Comparison of ENCODE assay signal across 8 cellular contexts in genomic region chr7:74253331-74253730, GRCh38. TPM values are rescaled to one million over a fixed set of nuclear protein-coding genes. Genes with fewer than 3 reads are reported as not detected.
DNase-seq lines count a peak whose midpoint lies in the region; ATAC-seq and TF ChIP-seq lines count a peak whose summit lies in the region.

No MANE protein-coding gene starts in this region.

- no peaks in the 10 kb centered on the region for H3K9me3 Mint-ChIP-seq in Caco-2 (ENCODE audit: unreplicated experiment)

- intact Hi-C loops in Caco-2 (cut with micrococcal nuclease; ENCODE audit: unreplicated experiment): no loop called here

- no peaks in the 10 kb centered on the region for H4K20me1 ChIP-seq in OCI-LY1 (ENCODE audit: insufficient read depth, low read length)

- no peaks in the 10 kb centered on the region for H3K9me2 ChIP-seq in OCI-LY1 (ENCODE audit: low read depth, low read length)

- H3K9me3 ChIP-seq in Caco-2: no peaks in the 10 kb centered on the region
- H3K9me3 ChIP-seq in OCI-LY1 (ENCODE audit: low read length): no peaks in the 10 kb centered on the region
- no peaks in the 10 kb centered on the region for H3K9me3 ChIP-seq in ectodermal cell (ENCODE audit: control insufficient read depth, low read length)
- no peaks in the 10 kb centered on the region for H3K9me3 ChIP-seq in neuron (ENCODE audit: low read length)

- H3K4me1 ChIP-seq in Caco-2 (peaks cover 13% of the 10 kb centered on the region; the same call in 1 of the 2 replicates), OCI-LY1 (ENCODE audit: insufficient read depth, low read length, severe bottlenecking) (peaks cover 29% of the 10 kb centered on the region), ectodermal cell (ENCODE audit: control insufficient read depth, insufficient read depth, low read length) (no peaks in the 10 kb centered on the region), neuron (ENCODE audit: insufficient read depth, low read length) (peaks cover 14% of the 10 kb centered on the region)

- peak overlapping the region; percentile 91 for H3K9ac ChIP-seq in OCI-LY1 (ENCODE audit: low read length)

- no peaks in the 10 kb centered on the region for H3F3A ChIP-seq in OCI-LY1 (ENCODE audit: insufficient read depth, low read length)

- H2AFZ ChIP-seq in OCI-LY1 (ENCODE audit: low read length) (no peak overlapping the region), neuron (ENCODE audit: low read depth, low read length) (no peak overlapping the region)

- POLR2A ChIA-PET in Caco-2 (lab: Charles Lee): no interaction called here

- 82 to 87% methylated on average over 7 of the region's 7 CpGs for WGBS in ectodermal cell, 2 experiments

- peaks cover 14% of the 10 kb centered on the region for H3K79me2 ChIP-seq in OCI-LY1 (ENCODE audit: insufficient read depth, low read length)

- peaks cover 7% of the 10 kb centered on the region for H3K4me1 Mint-ChIP-seq in Caco-2 (ENCODE audit: low read depth, unreplicated experiment)

- H3K36me3 Mint-ChIP-seq in Caco-2 (ENCODE audit: insufficient read depth, unreplicated experiment): peaks cover 53% of the 10 kb centered on the region

- CTCF ChIA-PET in Caco-2 (lab: Charles Lee): interaction anchor here (0.7 kb wide), 1 partner anchor 82 kb away, joined by 3 read pairs; no protein-coding TSS in a partner anchor

- peak overlapping the region; percentile 47 for H3K27ac ChIP-seq in OCI-LY1 (ENCODE audit: low read depth, low read length, poor library complexity, severe bottlenecking)
- H3K27ac ChIP-seq in ectodermal cell (ENCODE audit: insufficient read depth, low read depth, low read length, poor library complexity, severe bottlenecking): no peak overlapping the region

- TF ChIP-seq CTCF in Caco-2 (IDR thresholded peaks at IDR 0.05; ENCODE audit: insufficient read depth in 1 of 2, low read depth in 1 of 2, low read length in 1 of 2, severe bottlenecking in 1 of 2, unreplicated experiment in 1 of 2) (no peak), OCI-LY1 (IDR thresholded peaks at IDR 0.05; ENCODE audit: low read length) (no peak)

- H3K27me3 ChIP-seq in Caco-2 (replicated peaks; ENCODE audit: control insufficient read depth, insufficient read depth, low read length) (no peaks in the 10 kb centered on the region), OCI-LY1 (ENCODE audit: insufficient read depth, low read length) (no peaks in the 10 kb centered on the region), ectodermal cell (ENCODE audit: control insufficient read depth, insufficient read depth, low read length, poor library complexity, severe bottlenecking) (no peaks in the 10 kb centered on the region), neuron (ENCODE audit: insufficient read depth, low read length) (no peaks in the 10 kb centered on the region)

- peak overlapping the region; percentile 97 for H3K27ac Mint-ChIP-seq in Caco-2 (ENCODE audit: unreplicated experiment)

- DNase-seq in Caco-2: no peak
- no peak for DNase-seq in EL
- DNase-seq in glomerular visceral epithelial cell (ENCODE audit: extremely low spot score): no peak
- no peak for DNase-seq in pons (ENCODE audit: low spot score)

- peak overlapping the region; percentile 73 for H3K4me2 ChIP-seq in OCI-LY1 (ENCODE audit: low read length)

- no TSS peak for BruUV-seq in Caco-2 (replicated peaks; lab: Mats Ljungman, UMichigan)

- H3K4me3 ChIP-seq in Caco-2 (ENCODE audit: low read depth, low read length): peak overlapping the region; percentile 98
- H3K4me3 ChIP-seq in OCI-LY1 (ENCODE audit: low read depth, low read length, poor library complexity, severe bottlenecking): peak overlapping the region; percentile 83
- H3K4me3 ChIP-seq in ectodermal cell (ENCODE audit: insufficient read depth, low read depth, low read length): peak overlapping the region; percentile 73
- H3K4me3 ChIP-seq in neuron (ENCODE audit: low read length): peak overlapping the region; percentile 78

- peak overlapping the region; percentile 97 for H3K4me3 Mint-ChIP-seq in Caco-2 (ENCODE audit: unreplicated experiment)

- H3K36me3 ChIP-seq in Caco-2 (ENCODE audit: control insufficient read depth, insufficient read depth, low read length) (peaks cover 5% of the 10 kb centered on the region; the same call in 1 of the 2 replicates), OCI-LY1 (ENCODE audit: insufficient read depth, low read length) (peaks cover 35% of the 10 kb centered on the region), ectodermal cell (ENCODE audit: control insufficient read depth, insufficient read depth, low read length) (peaks cover 11% of the 10 kb centered on the region), neuron (ENCODE audit: insufficient read depth, low read length) (peaks cover 39% of the 10 kb centered on the region)

- ATAC-seq in HG02623 (IDR thresholded peaks at IDR 0.05; ENCODE audit: unreplicated experiment): no peak

- H3K27me3 Mint-ChIP-seq in Caco-2 (ENCODE audit: insufficient read depth, unreplicated experiment): no peaks in the 10 kb centered on the region

RNA-seq across cellular contexts. Expression of gene RFC2, which starts 0.9 kb away (rescaled TPM):
- total RNA-seq in Caco-2 (2022): 64.9 and 75.6 TPM in 2 replicates
- polyA plus RNA-seq in ectodermal cell (2013, experiment 1 of 4): 78.7 TPM
- polyA plus RNA-seq in ectodermal cell (2013, experiment 2 of 4): 80.5 TPM
- polyA plus RNA-seq in ectodermal cell (2013, experiment 3 of 4): 59.2 TPM
- 56.6 TPM for polyA plus RNA-seq in ectodermal cell (2013, experiment 4 of 4)

RNA-seq across cellular contexts. Expression of gene CLIP2, which starts 35.9 kb away (rescaled TPM):
- 19.5 and 23.5 TPM in 2 replicates for total RNA-seq in Caco-2 (2022)
- 23.1 TPM for polyA plus RNA-seq in ectodermal cell (2013, experiment 1 of 4)
- polyA plus RNA-seq in ectodermal cell (2013, experiment 2 of 4): 22.2 TPM
- 18.6 TPM for polyA plus RNA-seq in ectodermal cell (2013, experiment 3 of 4)
- 22.1 TPM for polyA plus RNA-seq in ectodermal cell (2013, experiment 4 of 4)

RNA-seq across cellular contexts. Expression of gene LAT2, which starts 43.5 kb away (rescaled TPM):
- total RNA-seq in Caco-2 (2022): 1.2 and 1.3 TPM in 2 replicates
- 0.30 TPM for polyA plus RNA-seq in ectodermal cell (2013, experiment 1 of 4)
- 0.37 TPM for polyA plus RNA-seq in ectodermal cell (2013, experiment 2 of 4)
- polyA plus RNA-seq in ectodermal cell (2013, experiment 3 of 4): not detected
- polyA plus RNA-seq in ectodermal cell (2013, experiment 4 of 4): 0.32 TPM
